8 cellular contexts compared by ENCODE assay signal in genomic region chr18:59881728-59882685, GRCh38. TPM values are rescaled to one million over a fixed set of nuclear protein-coding genes. Genes with fewer than 3 reads are reported as not detected.
DNase-seq lines count a peak whose midpoint lies in the region; ATAC-seq and TF ChIP-seq lines count a peak whose summit lies in the region.

No MANE protein-coding gene starts in this region.

- H3K27ac Mint-ChIP-seq in activated T-cell treated with anti-CD3 and anti-CD28 coated beads, Interleukin-2, amount 50 U/mL, for 24 hours, result peak overlapping the region; percentile 83
- H3K27ac Mint-ChIP-seq in WTC11, result peak overlapping the region; percentile 89
- peak overlapping the region; percentile 86 for H3K27ac Mint-ChIP-seq in stimulated activated naive B cell treated with anti-CD40 and anti-IgM and Interleukin-4, amounts not matched to agents 10 μg/mL and 1 μg/mL and 100 μg/mL, for 72 hours

- TF ChIP-seq POLR2A in ovary (IDR thresholded peaks at IDR 0.05), result no peak

- intact Hi-C loops in left ventricle myocardium inferior (cut with micrococcal nuclease), result no loop called here
- intact Hi-C loops in ovary (cut with DNase I), result no loop called here

- no peak for DNase-seq in activated T-cell treated with anti-CD3 and anti-CD28 coated beads, Interleukin-2, amount 50 U/mL, for 24 hours
- no peak for DNase-seq in activated T-cell treated with anti-CD3 and anti-CD28 coated beads for 4 hours
- peak; percentile 86 for DNase-seq in KBM-7
- no peak for DNase-seq in WTC11 (ENCODE audit: low spot score)
- no peak for DNase-seq in left ventricle myocardium inferior
- no peak for DNase-seq in stimulated activated naive B cell treated with anti-CD40 and anti-IgM and Interleukin-4, amounts not matched to agents 10 μg/mL and 1 μg/mL and 100 μg/mL, for 72 hours
- DNase-seq in ovary, result no peak
- DNase-seq in SW 1271 (lab: John Stamatoyannopoulos, UW), result no peak

- H3K4me3 Mint-ChIP-seq in activated T-cell treated with anti-CD3 and anti-CD28 coated beads, Interleukin-2, amount 50 U/mL, for 24 hours, result peak overlapping the region; percentile 6
- H3K4me3 Mint-ChIP-seq in WTC11, result no peak overlapping the region
- peak overlapping the region; percentile 21 to 49 for H3K4me3 Mint-ChIP-seq in stimulated activated naive B cell treated with anti-CD40 and anti-IgM and Interleukin-4, amounts not matched to agents 10 μg/mL and 1 μg/mL and 100 μg/mL, for 72 hours

- TF ChIP-seq CTCF in WTC11 (IDR thresholded peaks at IDR 0.05), result no peak
- no peak for TF ChIP-seq CTCF in left ventricle myocardium inferior (IDR thresholded peaks at IDR 0.05; ENCODE audit: borderline replicate concordance)
- no peak for TF ChIP-seq CTCF in ovary (IDR thresholded peaks at IDR 0.05)

- 28 to 32% (median 31%) methylated on average over 11 of the region's 11 CpGs for WGBS in ovary, 3 donors

- peaks cover 45% of the 10 kb centered on the region for H3K4me1 Mint-ChIP-seq in activated T-cell treated with anti-CD3 and anti-CD28 coated beads, Interleukin-2, amount 50 U/mL, for 24 hours (ENCODE audit: low read depth)
- H3K4me1 Mint-ChIP-seq in WTC11, result peaks cover 38% of the 10 kb centered on the region
- H3K4me1 Mint-ChIP-seq in stimulated activated naive B cell treated with anti-CD40 and anti-IgM and Interleukin-4, amounts not matched to agents 10 μg/mL and 1 μg/mL and 100 μg/mL, for 72 hours, result peaks cover 31 to 58% of the 10 kb centered on the region in 2 donors

- no peaks in the 10 kb centered on the region for H3K27me3 Mint-ChIP-seq in activated T-cell treated with anti-CD3 and anti-CD28 coated beads, Interleukin-2, amount 50 U/mL, for 24 hours
- no peaks in the 10 kb centered on the region for H3K27me3 Mint-ChIP-seq in WTC11 (ENCODE audit: low read depth)
- H3K27me3 Mint-ChIP-seq in stimulated activated naive B cell treated with anti-CD40 and anti-IgM and Interleukin-4, amounts not matched to agents 10 μg/mL and 1 μg/mL and 100 μg/mL, for 72 hours, result no peaks in the 10 kb centered on the region

- CTCF ChIA-PET in WTC11 (lab: Charles Lee), result interaction anchor here (1.1 to 1.6 kb wide), 2 partner anchors 9 to 58 kb away, joined by 4 read pairs; no protein-coding TSS in a partner anchor

- POLR2A ChIA-PET in WTC11 (lab: Charles Lee), result interaction anchor here (0.6 to 1.5 kb wide), 2 partner anchors 15 to 17 kb away, joined by 4 to 6 read pairs; partner anchors contain the start of gene PMAIP1

- H3K4me3 ChIP-seq in left ventricle myocardium inferior (no peak overlapping the region), ovary (no peak overlapping the region)

- H3K36me3 ChIP-seq in left ventricle myocardium inferior (no peaks in the 10 kb centered on the region), ovary (no peaks in the 10 kb centered on the region)

- H3K9me3 ChIP-seq in left ventricle myocardium inferior (replicated peaks), result no peaks in the 10 kb centered on the region
- no peaks in the 10 kb centered on the region for H3K9me3 ChIP-seq in ovary

- H3K27me3 ChIP-seq in left ventricle myocardium inferior (ENCODE audit: low read depth) (no peaks in the 10 kb centered on the region), ovary (no peaks in the 10 kb centered on the region)

- no peak for TF ChIP-seq EP300 in ovary (IDR thresholded peaks at IDR 0.05)

- peak overlapping the region; percentile 27 for H3K27ac ChIP-seq in left ventricle myocardium inferior (replicated peaks)
- no peak overlapping the region for H3K27ac ChIP-seq in ovary

- H3K4me1 ChIP-seq in left ventricle myocardium inferior (peaks cover 14% of the 10 kb centered on the region), ovary (ENCODE audit: insufficient read depth) (no peaks in the 10 kb centered on the region)

- H3K9me3 Mint-ChIP-seq in activated T-cell treated with anti-CD3 and anti-CD28 coated beads, Interleukin-2, amount 50 U/mL, for 24 hours, result no peaks in the 10 kb centered on the region
- no peaks in the 10 kb centered on the region; the same call in 1 of the 2 replicates for H3K9me3 Mint-ChIP-seq in WTC11
- H3K9me3 Mint-ChIP-seq in stimulated activated naive B cell treated with anti-CD40 and anti-IgM and Interleukin-4, amounts not matched to agents 10 μg/mL and 1 μg/mL and 100 μg/mL, for 72 hours, result no peaks in the 10 kb centered on the region

- peak; percentile 74 for ATAC-seq in WTC11
- ATAC-seq in stimulated activated naive B cell treated with anti-CD40 and anti-IgM and Interleukin-4, amounts not matched to agents 10 μg/mL and 1 μg/mL and 100 μg/mL, for 72 hours (replicated peaks), result peak; percentile 77 to 79

- no peaks in the 10 kb centered on the region for H3K36me3 Mint-ChIP-seq in activated T-cell treated with anti-CD3 and anti-CD28 coated beads, Interleukin-2, amount 50 U/mL, for 24 hours (ENCODE audit: low read depth)
- H3K36me3 Mint-ChIP-seq in WTC11, result no peaks in the 10 kb centered on the region
- no peaks in the 10 kb centered on the region for H3K36me3 Mint-ChIP-seq in stimulated activated naive B cell treated with anti-CD40 and anti-IgM and Interleukin-4, amounts not matched to agents 10 μg/mL and 1 μg/mL and 100 μg/mL, for 72 hours

- in situ Hi-C loops in KBM-7 (cut with MboI; ENCODE audit: low pct_unique_long_range_greater_than_20kb, low sequenced_read_pairs), result no loop called here

TF ChIP-seq in WTC11, 78 proteins besides CTCF, POLR2A, EP300 and RAD21:
- 0 out of 2 replicates have a peak, but pooled peaks have one; percentile 27 for TF ChIP-seq ETV6 (CRISPR knock-in tag; IDR thresholded peaks at IDR 0.05)
- peak; percentile 61; the same call in 1 of the 2 replicates for TF ChIP-seq ZNF121 (CRISPR knock-in tag; IDR thresholded peaks at IDR 0.05)
- no peak for TF ChIP-seq MLX (CRISPR knock-in tag; IDR thresholded peaks at IDR 0.05)

RNA-seq across cellular contexts. Expression of gene PMAIP1, which starts 17.8 kb away (rescaled TPM):
- total RNA-seq in WTC11 (2021), result 152 to 162 TPM (median 161 TPM) in 3 replicates
- 0.58 TPM for total RNA-seq in left ventricle myocardium inferior
- 10 to 100 TPM in 1 of 7 donors, 1 to 10 TPM in 2, under 1 TPM in 3, not detected in 1; 0.30 to 11.8 (median 1.8) TPM for total RNA-seq in ovary
- under 1 TPM; 0.47 to 0.75 TPM for polyA plus RNA-seq in ovary

Comparison
In these comparisons a context has a peak if more than half of its experiments do, and no peak if none do; other contexts are left out.
1. RNA of gene PMAIP1, which starts 17.8 kb away (total RNA-seq): 152 to 162 TPM in WTC11; 0.30 to 11.8 TPM in ovary and 0.58 TPM in left ventricle myocardium inferior (single experiment); every median in the first group is over 10 times any median in the second.
2. Peak in every context shown above with its lines, with median percentiles within 50 percentile points of each other: H3K27ac Mint-ChIP-seq.